ENCODE assay signal across 11 cellular contexts in genomic region chr16:88194397-88195020, GRCh38.
A peak's percentile ranks its signal among the peaks of the same experiment; 100 is the strongest.
DNase-seq lines count a peak whose midpoint lies in the region; ATAC-seq and TF ChIP-seq lines count a peak whose summit lies in the region.
"Had no signal": no experiment of that assay in that cellular context is flagged by ENCODE, and none has a peak within 500 bp of the region (broad histone marks: within the 10 kb centered on the region; RNA-seq: fewer than 3 reads in every experiment).

No MANE protein-coding gene starts in this region.

- no peak for ATAC-seq in naive thymus-derived CD4-positive, alpha-beta T cell
- no peak for ATAC-seq in GM18867 (IDR thresholded peaks at IDR 0.05; ENCODE audit: unreplicated experiment)

- H3K9ac ChIP-seq in endocrine pancreas (ENCODE audit: control insufficient read depth, insufficient read depth, low read length): peak overlapping the region; percentile 90

- POLR2A ChIA-PET in naive thymus-derived CD4-positive, alpha-beta T cell (lab: Charles Lee): no interaction called here

- peak overlapping the region; percentile 38 for H3K4me3 Mint-ChIP-seq in nephron progenitor cell
- H3K4me3 Mint-ChIP-seq in naive thymus-derived CD4-positive, alpha-beta T cell: no peak overlapping the region
- H3K4me3 Mint-ChIP-seq: activated CD4-positive, alpha-beta T cell treated with anti-CD3 and anti-CD28 coated beads for 36 hours had no signal

- H3K4me1 ChIP-seq in endocrine pancreas (ENCODE audit: control insufficient read depth, insufficient read depth, low read length): no peaks in the 10 kb centered on the region
- no peaks in the 10 kb centered on the region for H3K4me1 ChIP-seq in naive thymus-derived CD4-positive, alpha-beta T cell (ENCODE audit: control insufficient read depth in 2 of 2, insufficient read depth in 2 of 2, low read length in 2 of 2)

- H3K27me3 Mint-ChIP-seq in nephron progenitor cell (ENCODE audit: low read depth, poor library complexity): peaks cover 19% of the 10 kb centered on the region
- H3K27me3 Mint-ChIP-seq in naive thymus-derived CD4-positive, alpha-beta T cell: peaks cover 0 to 5% (median 0%) of the 10 kb centered on the region in 5 donors
- H3K27me3 Mint-ChIP-seq: activated CD4-positive, alpha-beta T cell treated with anti-CD3 and anti-CD28 coated beads for 36 hours had no signal

- peaks cover 15% of the 10 kb centered on the region for H3K9me3 Mint-ChIP-seq in nephron progenitor cell
- H3K9me3 Mint-ChIP-seq in naive thymus-derived CD4-positive, alpha-beta T cell: peaks cover 0 to 13% (median 5%) of the 10 kb centered on the region in 11 donors

- H3K27ac Mint-ChIP-seq in nephron progenitor cell: peak overlapping the region; percentile 64
- no peak overlapping the region for H3K27ac Mint-ChIP-seq in naive thymus-derived CD4-positive, alpha-beta T cell
- H3K27ac Mint-ChIP-seq: activated CD4-positive, alpha-beta T cell treated with anti-CD3 and anti-CD28 coated beads for 36 hours had no signal

- TF ChIP-seq CTCF in C4-2B (conservative IDR thresholded peaks at IDR 0.05): peak; percentile 61
- no peak for TF ChIP-seq CTCF in nephron progenitor cell (IDR thresholded peaks at IDR 0.05)

- CTCF ChIA-PET in naive thymus-derived CD4-positive, alpha-beta T cell (lab: Charles Lee): no interaction called here

- H3K36me3 Mint-ChIP-seq in nephron progenitor cell (ENCODE audit: low read depth): peaks cover 5% of the 10 kb centered on the region
- H3K36me3 Mint-ChIP-seq in naive thymus-derived CD4-positive, alpha-beta T cell: peaks cover 0 to 5% (median 4%) of the 10 kb centered on the region in 5 donors

- H3K4me3 ChIP-seq in endocrine pancreas (ENCODE audit: control insufficient read depth, insufficient read depth, low read length): no peak overlapping the region
- H3K4me3 ChIP-seq in naive thymus-derived CD4-positive, alpha-beta T cell (ENCODE audit: low read length): no peak overlapping the region

- no peaks in the 10 kb centered on the region for H3K9me3 ChIP-seq in endocrine pancreas (ENCODE audit: control insufficient read depth, low read length)
- no peaks in the 10 kb centered on the region for H3K9me3 ChIP-seq in naive thymus-derived CD4-positive, alpha-beta T cell (ENCODE audit: control insufficient read depth in 2 of 3, low read length in 3 of 3)

- intact Hi-C loops in naive thymus-derived CD4-positive, alpha-beta T cell (cut with micrococcal nuclease): loop anchor here in 1 of 2 donors (5.0 kb wide), 1 partner anchor 243 kb away; no protein-coding TSS in a partner anchor

- no peaks in the 10 kb centered on the region for H3K27me3 ChIP-seq in endocrine pancreas (ENCODE audit: control insufficient read depth, insufficient read depth, low read length)
- no peaks in the 10 kb centered on the region for H3K27me3 ChIP-seq in naive thymus-derived CD4-positive, alpha-beta T cell (ENCODE audit: control insufficient read depth in 2 of 2, insufficient read depth in 2 of 2, low read length in 2 of 2)
- H3K27me3 ChIP-seq: brain microvascular endothelial cell had no signal

- DNase-seq in NCI-H2196 (lab: John Stamatoyannopoulos, UW; ENCODE audit: unreplicated experiment) (peak; percentile 26), nephron progenitor cell (no peak), GOT3 (lab: John Stamatoyannopoulos, UW) (no peak), GM19240 (ENCODE audit: insufficient read length, low spot score) (no peak)
- DNase-seq in naive thymus-derived CD4-positive, alpha-beta T cell: no peak
- DNase-seq: NCI-H2227 treated with DMSO at 0.1 percent for 48 hours had no signal

- H3K4me1 Mint-ChIP-seq in nephron progenitor cell: peaks cover 30% of the 10 kb centered on the region
- H3K4me1 Mint-ChIP-seq in naive thymus-derived CD4-positive, alpha-beta T cell: peaks cover 0 to 11% (median 0%) of the 10 kb centered on the region in 7 donors
- H3K4me1 Mint-ChIP-seq: activated CD4-positive, alpha-beta T cell treated with anti-CD3 and anti-CD28 coated beads for 36 hours had no signal

- H3K36me3 ChIP-seq in endocrine pancreas (ENCODE audit: control insufficient read depth, insufficient read depth, low read length): no peaks in the 10 kb centered on the region
- no peaks in the 10 kb centered on the region for H3K36me3 ChIP-seq in naive thymus-derived CD4-positive, alpha-beta T cell (ENCODE audit: control insufficient read depth in 2 of 3, insufficient read depth in 3 of 3, low read length in 3 of 3)
- H3K36me3 ChIP-seq: brain microvascular endothelial cell had no signal

- H3K27ac ChIP-seq in C4-2B: no peak overlapping the region
- no peak overlapping the region for H3K27ac ChIP-seq in naive thymus-derived CD4-positive, alpha-beta T cell (ENCODE audit: low read depth, low read length)
- H3K27ac ChIP-seq: brain microvascular endothelial cell had no signal
